8 cellular contexts compared by ENCODE assay signal in genomic region chr20:2799688-2800589, GRCh38. TPM values are rescaled to one million over a fixed set of nuclear protein-coding genes. Genes with fewer than 3 reads are reported as not detected.
DNase-seq lines count a peak whose midpoint lies in the region; ATAC-seq and TF ChIP-seq lines count a peak whose summit lies in the region.

No MANE protein-coding gene starts in this region.

- peaks cover 54% of the 10 kb centered on the region for H3K27me3 Mint-ChIP-seq in activated CD4-positive, alpha-beta T cell treated with anti-CD3 and anti-CD28 coated beads, Interleukin-2, amount 10 ng/mL, durations not matched to agents 7 days and 5 days

- peak overlapping the region; percentile 98 for H3K9ac ChIP-seq in Loucy (ENCODE audit: low read depth, low read length, poor library complexity, severe bottlenecking)

- no peak for ATAC-seq in GM21576 (IDR thresholded peaks at IDR 0.05; ENCODE audit: unreplicated experiment)

- peaks cover 8% of the 10 kb centered on the region for H3K27me3 ChIP-seq in Loucy (ENCODE audit: insufficient read depth, low read length, poor library complexity, severe bottlenecking)
- peaks cover 67% of the 10 kb centered on the region for H3K27me3 ChIP-seq in neutrophil

- DNase-seq in activated CD4-positive, alpha-beta T cell treated with anti-CD3 and anti-CD28 coated beads, Interleukin-2, amount 10 ng/mL, durations not matched to agents 7 days and 5 days = no peak
- DNase-seq in activated CD4-positive, alpha-beta T cell treated with anti-CD3 and anti-CD28 coated beads, Interleukin-2, amount 50 U/mL, for 4 hours = no peak
- DNase-seq in epithelial cell of proximal tubule (ENCODE audit: low read depth) (no peak), SIG-M5 (lab: John Stamatoyannopoulos, UW) (no peak)
- DNase-seq in stimulated activated CD4-positive, alpha-beta T cell treated with anti-CD3 and anti-CD28 coated beads, Interleukin-4, amount 100 ng/mL, for 1 hour = no peak

- H4K20me1 ChIP-seq in Loucy (ENCODE audit: insufficient read depth, low read length, poor library complexity, severe bottlenecking) = peaks cover 35% of the 10 kb centered on the region

- peaks cover 4% of the 10 kb centered on the region for H3K36me3 Mint-ChIP-seq in activated CD4-positive, alpha-beta T cell treated with anti-CD3 and anti-CD28 coated beads, Interleukin-2, amount 10 ng/mL, durations not matched to agents 7 days and 5 days (ENCODE audit: low read depth)

- H3K27ac Mint-ChIP-seq in activated CD4-positive, alpha-beta T cell treated with anti-CD3 and anti-CD28 coated beads, Interleukin-2, amount 10 ng/mL, durations not matched to agents 7 days and 5 days = peak overlapping the region; percentile 43

- H3K4me3 Mint-ChIP-seq in activated CD4-positive, alpha-beta T cell treated with anti-CD3 and anti-CD28 coated beads, Interleukin-2, amount 10 ng/mL, durations not matched to agents 7 days and 5 days = peak overlapping the region; percentile 68

- H3K9me3 ChIP-seq in Loucy (ENCODE audit: insufficient read depth, low read depth, low read length) (no peaks in the 10 kb centered on the region), neutrophil (no peaks in the 10 kb centered on the region)

- H2AFZ ChIP-seq in Loucy (ENCODE audit: low read length) = no peak overlapping the region

- H3K4me3 ChIP-seq in Loucy (ENCODE audit: low read length, poor library complexity, severe bottlenecking) (peak overlapping the region; percentile 77), epithelial cell of proximal tubule (ENCODE audit: low read depth, low read length) (peak overlapping the region; percentile 31), neutrophil (ENCODE audit: low read depth in 1 of 2, low read length in 1 of 2) (peak overlapping the region; percentile 30 to 43)

- H3K9me2 ChIP-seq in Loucy (replicated peaks; ENCODE audit: low read depth, low read length) = no peaks in the 10 kb centered on the region

- H3K4me1 ChIP-seq in Loucy (ENCODE audit: insufficient read depth, low read length, poor library complexity, severe bottlenecking) (peaks cover 37% of the 10 kb centered on the region), neutrophil (ENCODE audit: control insufficient read depth in 1 of 2, insufficient read depth in 1 of 2, low read depth in 1 of 2, low read length in 1 of 2) (peaks cover 19 to 25% of the 10 kb centered on the region in 2 experiments)

- peaks cover 47% of the 10 kb centered on the region for H3K79me2 ChIP-seq in Loucy (ENCODE audit: insufficient read depth, low read length)

- POLR2A ChIA-PET in activated CD4-positive, alpha-beta T cell treated with anti-CD3 and anti-CD28 coated beads, Interleukin-2, amount 10 ng/mL, durations not matched to agents 7 days and 5 days (lab: Charles Lee) = no interaction called here

- peak overlapping the region; percentile 85 for H3K4me2 ChIP-seq in Loucy (ENCODE audit: low read depth, low read length, poor library complexity, severe bottlenecking)

- CTCF ChIA-PET in activated CD4-positive, alpha-beta T cell treated with anti-CD3 and anti-CD28 coated beads, Interleukin-2, amount 10 ng/mL, durations not matched to agents 7 days and 5 days (lab: Charles Lee) = interaction anchor here (0.6 to 1.1 kb wide), 2 partner anchors 45 to 112 kb away, joined by 3 read pairs; no protein-coding TSS in a partner anchor

- H3K27ac ChIP-seq in neutrophil = no peak overlapping the region

- H3K36me3 ChIP-seq in Loucy (ENCODE audit: insufficient read depth, low read length) (peaks cover 37% of the 10 kb centered on the region; the same call in 1 of the 2 replicates), neutrophil (no peaks in the 10 kb centered on the region)

- no peak for TF ChIP-seq CTCF in Loucy (conservative IDR thresholded peaks at IDR 0.05; ENCODE audit: low read length)
- TF ChIP-seq CTCF in epithelial cell of proximal tubule (conservative IDR thresholded peaks at IDR 0.05; ENCODE audit: low read depth, low read length) = no peak
- TF ChIP-seq CTCF in neutrophil (IDR thresholded peaks at IDR 0.05) = no peak

- H3K9me3 Mint-ChIP-seq in activated CD4-positive, alpha-beta T cell treated with anti-CD3 and anti-CD28 coated beads, Interleukin-2, amount 10 ng/mL, durations not matched to agents 7 days and 5 days = no peaks in the 10 kb centered on the region

- peaks cover 20% of the 10 kb centered on the region for H3K4me1 Mint-ChIP-seq in activated CD4-positive, alpha-beta T cell treated with anti-CD3 and anti-CD28 coated beads, Interleukin-2, amount 10 ng/mL, durations not matched to agents 7 days and 5 days

- peaks cover 9% of the 10 kb centered on the region; the same call in 1 of the 2 replicates for H3F3A ChIP-seq in Loucy (ENCODE audit: low read depth)

RNA-seq across cellular contexts. Expression of gene CPXM1, which starts 0.5 kb away (rescaled TPM):
- under 1 TPM in 1 of 2 experiments, not detected in 1; 0.12 TPM for total RNA-seq in activated CD4-positive, alpha-beta T cell treated with anti-CD3 and anti-CD28 coated beads, Interleukin-2, amount 10 ng/mL, durations not matched to agents 7 days and 5 days
- total RNA-seq in epithelial cell of proximal tubule = 38.1 and 39.6 TPM in 2 replicates

RNA-seq across cellular contexts. Expression of gene C20orf141, which starts 14.8 kb away (rescaled TPM):
- total RNA-seq in activated CD4-positive, alpha-beta T cell treated with anti-CD3 and anti-CD28 coated beads, Interleukin-2, amount 10 ng/mL, durations not matched to agents 7 days and 5 days = not detected
- 1.1 TPM in 1 of 2 replicates, not detected in the other for total RNA-seq in epithelial cell of proximal tubule

RNA-seq across cellular contexts. Expression of gene TMEM239, which starts 16.2 kb away (rescaled TPM):
- not detected for total RNA-seq in activated CD4-positive, alpha-beta T cell treated with anti-CD3 and anti-CD28 coated beads, Interleukin-2, amount 10 ng/mL, durations not matched to agents 7 days and 5 days
- total RNA-seq in epithelial cell of proximal tubule = not detected in 2 replicates

RNA-seq across cellular contexts. Expression of gene PCED1A, which starts 40.5 kb away (rescaled TPM):
- 10 to 100 TPM; 22.6 to 23.9 TPM for total RNA-seq in activated CD4-positive, alpha-beta T cell treated with anti-CD3 and anti-CD28 coated beads, Interleukin-2, amount 10 ng/mL, durations not matched to agents 7 days and 5 days
- total RNA-seq in epithelial cell of proximal tubule = 12.2 and 37.5 TPM in 2 replicates

RNA-seq across cellular contexts. Expression of gene VPS16, which starts 40.6 kb away (rescaled TPM):
- total RNA-seq in activated CD4-positive, alpha-beta T cell treated with anti-CD3 and anti-CD28 coated beads, Interleukin-2, amount 10 ng/mL, durations not matched to agents 7 days and 5 days = 10 to 100 TPM; 49.7 to 54.9 TPM
- total RNA-seq in epithelial cell of proximal tubule = 18.1 and 19.2 TPM in 2 replicates

Comparison
In these comparisons a context has a peak if more than half of its experiments do, and no peak if none do; other contexts are left out.
1. RNA of gene CPXM1, which starts 0.5 kb away (total RNA-seq): 38.1 to 39.6 TPM in epithelial cell of proximal tubule; 0.12 TPM in activated CD4-positive, alpha-beta T cell treated with anti-CD3 and anti-CD28 coated beads, Interleukin-2, amount 10 ng/mL, durations not matched to agents 7 days and 5 days; every median in the first group is over 10 times any median in the second.
2. Peak in every context shown above with its lines, with median percentiles within 50 percentile points of each other: H3K4me3 ChIP-seq.